Comparison of ENCODE assay signal across 9 cellular contexts in the genomic region with DNA sequence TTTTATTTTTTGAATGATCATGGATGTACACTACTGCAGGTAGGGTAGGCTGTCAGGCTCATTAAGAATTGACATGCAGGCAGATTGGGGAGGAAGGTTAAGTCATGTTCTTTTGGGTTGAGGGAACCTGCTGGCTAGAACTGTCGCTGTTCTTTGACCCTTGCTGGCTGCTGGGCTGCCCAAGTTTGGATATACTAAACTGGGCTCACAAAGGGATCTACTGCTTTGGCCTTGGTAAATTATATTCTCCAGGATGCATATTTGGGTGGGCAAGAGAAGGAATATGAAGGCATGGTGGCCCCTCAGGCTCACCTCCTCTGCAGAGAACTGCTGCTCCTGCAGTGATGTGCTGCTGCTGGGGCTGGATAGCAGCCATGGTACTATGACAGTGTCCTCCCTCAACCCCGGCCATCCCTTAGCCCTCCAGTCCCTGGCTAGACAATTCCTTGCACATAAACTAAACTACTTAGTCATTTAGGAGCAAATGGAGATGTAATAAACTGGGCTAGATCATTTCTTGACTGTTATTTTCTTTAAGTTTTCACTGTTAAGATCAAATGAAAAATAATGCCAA. TPM values are rescaled to one million over a fixed set of nuclear protein-coding genes. Genes with fewer than 3 reads are reported as not detected.
DNase-seq lines count a peak whose midpoint lies in the region; ATAC-seq and TF ChIP-seq lines count a peak whose summit lies in the region.
"Had no signal": no experiment of that assay in that cellular context is flagged by ENCODE, and none has a peak within 500 bp of the region (broad histone marks: within the 10 kb centered on the region; RNA-seq: fewer than 3 reads in every experiment).

No MANE protein-coding gene starts in this region.

- peaks cover 20% of the 10 kb centered on the region for H3K36me3 Mint-ChIP-seq in T-cell

- peaks cover 100% of the 10 kb centered on the region for H3K79me2 ChIP-seq in DOHH2 (ENCODE audit: control insufficient read depth, low read length)

- no peaks in the 10 kb centered on the region for H3K9me3 Mint-ChIP-seq in T-cell

- H3K9me3 ChIP-seq in DOHH2 (ENCODE audit: control insufficient read depth, insufficient read depth, low read length) (no peaks in the 10 kb centered on the region), heart left ventricle (no peaks in the 10 kb centered on the region)

- POLR2A ChIA-PET in T-cell (lab: Charles Lee): no interaction called here

- H3K4me3 ChIP-seq in DOHH2 (ENCODE audit: low read length): no peak overlapping the region
- no peak overlapping the region for H3K4me3 ChIP-seq in heart left ventricle
- no peak overlapping the region for H3K4me3 ChIP-seq in rectal smooth muscle tissue (ENCODE audit: low read length)

- no peaks in the 10 kb centered on the region for H3K27me3 Mint-ChIP-seq in T-cell

- CTCF ChIA-PET in T-cell (lab: Charles Lee): no interaction called here

- TF ChIP-seq CTCF in DOHH2 (IDR thresholded peaks at IDR 0.05; ENCODE audit: low read depth, low read length, poor library complexity, severe bottlenecking) (no peak), heart left ventricle (IDR thresholded peaks at IDR 0.05) (no peak)

- H3K9ac ChIP-seq in rectal smooth muscle tissue (ENCODE audit: low read length): no peak overlapping the region

- peak overlapping the region; percentile 97 to 98 for H3K27ac Mint-ChIP-seq in T-cell

- intact Hi-C loops in heart left ventricle (cut with DNase I): loop anchor here in 7 of 10 donors (2.0 to 10.0 kb wide), 9 partner anchors 33 to 227 kb away; a partner anchor contains a TSS

- H4K20me1 ChIP-seq in DOHH2 (ENCODE audit: control insufficient read depth, insufficient read depth, low read depth, low read length): peaks cover 60% of the 10 kb centered on the region

- ATAC-seq in T-cell (replicated peaks in 1 of 4) (no peak), heart left ventricle (peak in 1 of 4 donors; percentile 40), GM19023 (IDR thresholded peaks at IDR 0.05; ENCODE audit: unreplicated experiment) (no peak)

- H3K9me2 ChIP-seq in DOHH2 (replicated peaks; ENCODE audit: control insufficient read depth, low read length): no peaks in the 10 kb centered on the region

- H3K4me1 ChIP-seq in DOHH2 (ENCODE audit: control insufficient read depth, low read length) (peaks cover 66% of the 10 kb centered on the region), heart left ventricle (peaks cover 18 to 100% (median 94%) of the 10 kb centered on the region in 12 donors), rectal smooth muscle tissue (ENCODE audit: control insufficient read depth, insufficient read depth, low read length) (peaks cover 42% of the 10 kb centered on the region)

- no peak for TF ChIP-seq POLR2A in heart left ventricle (IDR thresholded peaks at IDR 0.05)

- peaks cover 90 to 99% (median 92%) of the 10 kb centered on the region in 3 donors for H3K4me1 Mint-ChIP-seq in T-cell

- peak overlapping the region; percentile 32 to 96 (median 35) for H3K4me3 Mint-ChIP-seq in T-cell

- WGBS in heart left ventricle, 4 donors: 50 to 59% (median 53%) methylated on average over 2 of the region's 2 CpGs

- H3K36me3 ChIP-seq in DOHH2 (ENCODE audit: control insufficient read depth, low read length) (peaks cover 92% of the 10 kb centered on the region), heart left ventricle (peaks cover 0 to 6% (median 3%) of the 10 kb centered on the region in 9 donors), rectal smooth muscle tissue (ENCODE audit: control insufficient read depth, insufficient read depth, low read length) (no peaks in the 10 kb centered on the region)

- no peak overlapping the region for H3K27ac ChIP-seq in DOHH2 (ENCODE audit: low read depth, low read length)
- H3K27ac ChIP-seq in heart left ventricle: peak overlapping the region in 11 of 12 donors; percentile 89 to 99 (median 97)
- peak overlapping the region; percentile 10 for H3K27ac ChIP-seq in rectal smooth muscle tissue (ENCODE audit: low read depth, low read length)

- no peaks in the 10 kb centered on the region for H3K27me3 ChIP-seq in DOHH2 (ENCODE audit: control insufficient read depth, low read length)
- H3K27me3 ChIP-seq in heart left ventricle: no peaks in the 10 kb centered on the region
- no peaks in the 10 kb centered on the region for H3K27me3 ChIP-seq in rectal smooth muscle tissue (ENCODE audit: control insufficient read depth, insufficient read depth, low read length)

- peaks cover 11% of the 10 kb centered on the region for H3F3A ChIP-seq in DOHH2 (ENCODE audit: control insufficient read depth, insufficient read depth)

- H3K4me2 ChIP-seq in DOHH2 (ENCODE audit: low read length): peak overlapping the region; percentile 69

- DNase-seq in T-cell (no peak), heart left ventricle (peak in 2 of 5 donors; percentile 47 to 55), DMS79 treated with DMSO at 0.1 percent for 48 hours (lab: John Stamatoyannopoulos, UW) (no peak), NCI-H146 (lab: John Stamatoyannopoulos, UW) (no peak), NCI-H446 (lab: John Stamatoyannopoulos, UW) (no peak)
- DNase-seq: EL had no signal

RNA-seq across cellular contexts. Expression of a gene that starts 6.1 kb away (rescaled TPM):
- 100 to 1,000 TPM; 230 to 292 (median 266) TPM for total RNA-seq in T-cell
- total RNA-seq in heart left ventricle: 100 to 1,000 TPM; 175 to 436 (median 241) TPM
- polyA plus RNA-seq in heart left ventricle: 100 to 1,000 TPM; 115 to 896 TPM
